11 cellular contexts compared by ENCODE assay signal in the genomic region with DNA sequence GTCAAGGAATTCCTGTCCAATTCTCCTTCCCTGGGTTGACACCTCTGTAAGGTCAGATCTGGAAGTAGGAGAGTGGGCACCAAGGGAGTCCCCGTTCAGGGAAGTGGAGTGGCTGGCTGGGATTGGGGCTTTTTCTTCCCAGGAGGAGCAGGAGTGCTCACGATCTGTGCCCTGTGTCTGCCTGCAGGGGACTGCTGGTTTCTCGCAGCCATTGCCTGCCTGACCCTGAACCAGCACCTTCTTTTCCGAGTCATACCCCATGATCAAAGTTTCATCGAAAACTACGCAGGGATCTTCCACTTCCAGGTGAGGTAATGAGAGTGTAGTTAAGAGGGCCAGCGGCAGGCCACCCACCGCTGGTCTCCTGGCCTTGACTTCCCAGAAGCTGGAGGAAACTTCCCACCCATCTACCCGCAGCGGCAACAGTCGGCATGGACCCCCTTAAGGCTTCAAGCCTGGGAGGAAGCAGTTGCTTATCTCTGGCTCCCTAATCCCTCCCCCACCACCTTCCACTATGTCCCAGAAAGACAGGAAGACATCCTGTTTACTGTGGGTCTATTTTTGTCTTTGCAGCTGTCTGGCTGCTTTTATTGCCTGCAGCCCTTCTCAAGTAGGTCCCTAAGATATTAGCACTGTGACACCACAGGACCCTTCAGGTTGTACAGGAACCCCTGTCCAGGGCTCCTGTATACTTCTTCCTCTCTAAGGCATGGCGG. TPM values are rescaled to one million over a fixed set of nuclear protein-coding genes. Genes with fewer than 3 reads are reported as not detected.
DNase-seq lines count a peak whose midpoint lies in the region; ATAC-seq lines count a peak whose summit lies in the region.
"Had no signal": no experiment of that assay in that cellular context is flagged by ENCODE, and none has a peak within 500 bp of the region (broad histone marks: within the 10 kb centered on the region; RNA-seq: fewer than 3 reads in every experiment).

No MANE protein-coding gene starts in this region.

- ATAC-seq in left ventricle myocardium superior = peak; percentile 58
- ATAC-seq in HG03159 (IDR thresholded peaks at IDR 0.05; ENCODE audit: unreplicated experiment) = no peak

- DNase-seq in left ventricle myocardium superior = no peak
- DNase-seq in cardiac septum (ENCODE audit: low spot score) = no peak
- peak; percentile 17 for DNase-seq in dermis blood vessel endothelial cell
- DNase-seq in mesenteric fat pad (ENCODE audit: low spot score) = peak; percentile 69
- DNase-seq in activated CD4-positive, CD25-positive, alpha-beta regulatory T cell treated with anti-CD3 and anti-CD28 coated beads, Interleukin-2, amount 50 U/mL, for 72 hours = no peak
- no peak for DNase-seq in NCI-H69 (lab: John Stamatoyannopoulos, UW)
- no peak for DNase-seq in NCI-H1694 treated with DMSO at 0.1 percent for 48 hours (lab: John Stamatoyannopoulos, UW)
- DNase-seq: activated CD4-positive, alpha-beta T cell treated with anti-CD3 and anti-CD28 coated beads for 1 hour; activated effector memory CD4-positive, alpha-beta T cell treated with anti-CD3 and anti-CD28 coated beads, Interleukin-2, amount 50 U/mL, for 16 hours; SIG-M5 had no signal

- intact Hi-C loops in left ventricle myocardium superior (cut with micrococcal nuclease) (no loop called here), cardiac septum (cut with DNase I) (no loop called here)

RNA-seq across cellular contexts. Expression of gene CAPN3, which starts 26.8 kb away (rescaled TPM):
- total RNA-seq in left ventricle myocardium superior (3.8 TPM), cardiac septum (14.8 TPM), dermis blood vessel endothelial cell (0.37 and 2.4 TPM in 2 replicates), mesenteric fat pad (6.7 TPM)

Comparison
In these comparisons a context has a peak if more than half of its experiments do, and no peak if none do; other contexts are left out.
1. DNase-seq: peak in dermis blood vessel endothelial cell (single experiment) and mesenteric fat pad (single experiment); none in left ventricle myocardium superior (single experiment), cardiac septum (single experiment), activated CD4-positive, CD25-positive, alpha-beta regulatory T cell treated with anti-CD3 and anti-CD28 coated beads, Interleukin-2, amount 50 U/mL, for 72 hours (single experiment), NCI-H69 (single experiment) and NCI-H1694 treated with DMSO at 0.1 percent for 48 hours (single experiment).